22 cellular contexts compared by ENCODE assay signal in the genomic region with DNA sequence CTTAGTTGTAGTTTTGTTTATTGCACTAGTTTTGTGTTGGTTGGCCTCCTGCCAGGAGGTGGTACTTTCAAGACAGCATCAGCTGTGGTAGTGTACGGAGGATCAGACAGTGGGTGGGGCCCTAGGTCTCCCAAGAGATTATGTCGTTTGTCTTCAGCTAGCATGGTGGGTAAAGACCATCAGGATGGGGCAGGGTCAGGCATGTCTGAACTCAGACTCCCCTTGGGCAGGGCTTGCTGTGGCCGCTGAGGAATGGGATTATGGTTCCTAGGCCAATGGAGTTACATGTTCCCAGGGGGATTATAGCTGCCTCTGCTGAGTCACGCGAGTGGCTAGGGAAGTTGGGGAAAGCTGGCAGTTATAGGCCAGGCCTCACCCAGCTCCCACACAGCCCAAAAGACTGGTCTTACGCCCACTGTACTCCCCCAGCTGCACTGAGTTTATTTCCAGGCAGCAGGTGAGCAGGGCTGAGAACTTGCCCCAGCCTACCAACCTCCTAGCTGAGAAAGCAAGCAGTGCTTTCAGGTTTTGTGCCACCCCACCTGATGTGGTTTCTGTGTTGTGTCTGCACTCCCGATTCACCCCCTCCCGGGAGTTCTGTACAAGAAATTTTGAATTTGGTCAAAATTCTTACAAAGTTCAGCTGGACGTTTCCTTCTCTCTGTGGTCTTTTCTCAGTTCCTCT. TPM values are rescaled to one million over a fixed set of nuclear protein-coding genes. Genes with fewer than 3 reads are reported as not detected.
DNase-seq lines count a peak whose midpoint lies in the region; TF ChIP-seq lines count a peak whose summit lies in the region.
"Had no signal": no experiment of that assay in that cellular context is flagged by ENCODE, and none has a peak within 500 bp of the region (broad histone marks: within the 10 kb centered on the region; RNA-seq: fewer than 3 reads in every experiment).

No MANE protein-coding gene starts in this region.

- H3K79me1 ChIP-seq in H9 (ENCODE audit: insufficient read depth, low read depth, low read length, poor library complexity, severe bottlenecking): no peaks in the 10 kb centered on the region

- no peak overlapping the region for H4K5ac ChIP-seq in H9 (ENCODE audit: insufficient read length, low read depth, low read length)

- H3K4me3 Mint-ChIP-seq in H9: no peak overlapping the region; a peak in 1 of 5 replicates
- H3K4me3 Mint-ChIP-seq in endodermal cell: no peak overlapping the region
- H3K4me3 Mint-ChIP-seq in neural progenitor cell: no peak overlapping the region
- H3K4me3 Mint-ChIP-seq in osteocyte (ENCODE audit: unreplicated experiment): no peak overlapping the region
- H3K4me3 Mint-ChIP-seq: activated T-cell treated with anti-CD3 and anti-CD28 coated beads, Interleukin-2, amount 50 U/mL, for 24 hours; CD8-positive, alpha-beta T cell; HFFc6; stimulated activated memory B cell treated with anti-CD40 and anti-IgM and Interleukin-4, amounts not matched to agents 10 μg/mL and 1 μg/mL and 100 μg/mL, for 72 hours had no signal

- no peak overlapping the region for H3K4me3 ChIP-seq in endodermal cell (ENCODE audit: low read length)
- H3K4me3 ChIP-seq in neural progenitor cell: no peak overlapping the region
- H3K4me3 ChIP-seq: coronary artery, skin epidermis had no signal

- no peak overlapping the region for H3T11ph ChIP-seq in H9 (ENCODE audit: low read length)

- H3K27ac ChIP-seq in H9 (ENCODE audit: insufficient read length, low read depth, low read length) (no peak overlapping the region), endodermal cell (ENCODE audit: low read depth, low read length) (no peak overlapping the region), neural progenitor cell (no peak overlapping the region)
- H3K27ac ChIP-seq: coronary artery, skin epidermis had no signal

- no peaks in the 10 kb centered on the region for H3K23me2 ChIP-seq in H9 (ENCODE audit: insufficient read length, low read depth, low read length, poor library complexity, severe bottlenecking)

- H4K20me1 ChIP-seq in H9 (ENCODE audit: control insufficient read depth, insufficient read depth, insufficient read length): no peaks in the 10 kb centered on the region
- no peaks in the 10 kb centered on the region for H4K20me1 ChIP-seq in neural progenitor cell (ENCODE audit: low read depth)

- H3K4me1 Mint-ChIP-seq in H9 (peaks cover 26 to 27% of the 10 kb centered on the region in 2 experiments), endodermal cell (peaks cover 23% of the 10 kb centered on the region), neural progenitor cell (no peaks in the 10 kb centered on the region), osteocyte (ENCODE audit: unreplicated experiment) (no peaks in the 10 kb centered on the region)
- H3K4me1 Mint-ChIP-seq: stimulated activated memory B cell treated with anti-CD40 and anti-IgM and Interleukin-4, amounts not matched to agents 10 μg/mL and 1 μg/mL and 100 μg/mL, for 72 hours had no signal

- H2AK5ac ChIP-seq in H9 (ENCODE audit: insufficient read length, low read length): no peak overlapping the region

- WGBS in H9 (ENCODE audit: extremely low coverage, insufficient read length, low lambda C conversion rate): no CpG with 5 or more reads among the region's 9 CpGs
- 87 to 90% methylated on average over 6 to 9 of the region's 9 CpGs for WGBS in endodermal cell (ENCODE audit: insufficient coverage in 1 of 2, insufficient read length in 1 of 2), 2 experiments

- no peak overlapping the region for H2BK5ac ChIP-seq in H9 (ENCODE audit: insufficient read length, low read length)

- H3K79me2 ChIP-seq in H9 (ENCODE audit: insufficient read depth, low read length) (no peaks in the 10 kb centered on the region), neural progenitor cell (ENCODE audit: low read depth) (no peaks in the 10 kb centered on the region)

- H3K9ac ChIP-seq in H9 (ENCODE audit: extremely low read depth, insufficient read length, low read length): no peak overlapping the region
- H3K9ac ChIP-seq in endodermal cell (ENCODE audit: extremely low read depth, low read length, poor library complexity, severe bottlenecking): peak overlapping the region; percentile 2
- H3K9ac ChIP-seq in neural progenitor cell: no peak overlapping the region

- TF ChIP-seq CTCF in H9 (conservative IDR thresholded peaks at IDR 0.05) (no peak), endodermal cell (conservative IDR thresholded peaks at IDR 0.05) (no peak), neural progenitor cell (IDR thresholded peaks at IDR 0.05) (no peak), osteocyte (IDR thresholded peaks at IDR 0.05) (no peak)

- H4K91ac ChIP-seq in H9 (ENCODE audit: insufficient read length, low read depth, low read length): no peak overlapping the region

- H2BK20ac ChIP-seq in H9 (ENCODE audit: low read depth, low read length, poor library complexity, severe bottlenecking): no peak overlapping the region

- no peak overlapping the region for H3K14ac ChIP-seq in H9 (ENCODE audit: insufficient read depth, low read length)

- H3K36me3 Mint-ChIP-seq in H9 (ENCODE audit: insufficient read depth in 1 of 3, low read depth in 3 of 3) (peaks cover 0 to 10% (median 0%) of the 10 kb centered on the region in 3 experiments; a peak in 2 of 7 replicates), endodermal cell (ENCODE audit: low read depth) (peaks cover 10% of the 10 kb centered on the region), neural progenitor cell (peaks cover 13% of the 10 kb centered on the region), osteocyte (ENCODE audit: unreplicated experiment) (no peaks in the 10 kb centered on the region)
- H3K36me3 Mint-ChIP-seq: CD8-positive, alpha-beta T cell had no signal

- H3K9me3 ChIP-seq in H9 (ENCODE audit: control insufficient read depth, low read depth, low read length) (no peaks in the 10 kb centered on the region), endodermal cell (ENCODE audit: control insufficient read depth, low read length) (peaks cover 10% of the 10 kb centered on the region), neural progenitor cell (ENCODE audit: low read depth) (no peaks in the 10 kb centered on the region)

- H2BK15ac ChIP-seq in H9 (ENCODE audit: low read depth, low read length): no peak overlapping the region

- H3K9me3 Mint-ChIP-seq in H9 (peaks cover 4 to 15% of the 10 kb centered on the region in 2 experiments; a peak in 4 of 5 replicates), endodermal cell (peaks cover 5% of the 10 kb centered on the region), neural progenitor cell (peaks cover 13% of the 10 kb centered on the region), osteocyte (ENCODE audit: unreplicated experiment) (peaks cover 5% of the 10 kb centered on the region)
- H3K9me3 Mint-ChIP-seq: HFFc6 had no signal

- H2AFZ ChIP-seq in H9 (ENCODE audit: low read length): no peak overlapping the region
- H2AFZ ChIP-seq in neural progenitor cell (replicated peaks): no peak overlapping the region

- H3K27ac Mint-ChIP-seq in H9 (peak overlapping the region in 2 of 3 experiments; percentile 45; a peak in 3 of 7 replicates), endodermal cell (peak overlapping the region; percentile 35), neural progenitor cell (no peak overlapping the region), osteocyte (ENCODE audit: unreplicated experiment) (no peak overlapping the region)
- H3K27ac Mint-ChIP-seq: activated T-cell treated with anti-CD3 and anti-CD28 coated beads, Interleukin-2, amount 50 U/mL, for 24 hours; CD8-positive, alpha-beta T cell; HFFc6; progenitor cell of endocrine pancreas; stimulated activated memory B cell treated with anti-CD40 and anti-IgM and Interleukin-4, amounts not matched to agents 10 μg/mL and 1 μg/mL and 100 μg/mL, for 72 hours had no signal

- H3K4ac ChIP-seq in H9 (ENCODE audit: low read depth, low read length): no peak overlapping the region

- H3K56ac ChIP-seq in H9 (ENCODE audit: insufficient read length, low read depth, low read length): no peak overlapping the region

- no peak overlapping the region for H3K23ac ChIP-seq in H9 (ENCODE audit: insufficient read length, low read depth, low read length)

- H3K4me1 ChIP-seq in H9 (ENCODE audit: insufficient read depth, low read length): peaks cover 4% of the 10 kb centered on the region; the same call in 1 of the 2 replicates
- H3K4me1 ChIP-seq in endodermal cell (ENCODE audit: control insufficient read depth, insufficient read depth, low read length): no peaks in the 10 kb centered on the region
- H3K4me1 ChIP-seq in neural progenitor cell: no peaks in the 10 kb centered on the region

- no peak overlapping the region for H4K8ac ChIP-seq in H9 (replicated peaks; ENCODE audit: insufficient read length, low read depth, low read length)

- no peak overlapping the region for H3K18ac ChIP-seq in H9 (ENCODE audit: insufficient read length, low read depth, low read length)

- H3K4me2 ChIP-seq in H9 (ENCODE audit: insufficient read depth, insufficient read length, low read length) (no peak overlapping the region), neural progenitor cell (no peak overlapping the region)

- no peak overlapping the region for H2BK12ac ChIP-seq in H9 (ENCODE audit: insufficient read length, low read depth, low read length)

- no peaks in the 10 kb centered on the region for H3K36me3 ChIP-seq in endodermal cell (ENCODE audit: control insufficient read depth, insufficient read depth, low read length)
- H3K36me3 ChIP-seq in neural progenitor cell: no peaks in the 10 kb centered on the region

- H3K27me3 ChIP-seq in H9 (ENCODE audit: insufficient read depth, low read length): no peaks in the 10 kb centered on the region
- H3K27me3 ChIP-seq in endodermal cell (ENCODE audit: control insufficient read depth, insufficient read depth, low read length, poor library complexity, severe bottlenecking): no peaks in the 10 kb centered on the region
- H3K27me3 ChIP-seq in neural progenitor cell: no peaks in the 10 kb centered on the region

- DNase-seq in H9 (no peak), NCI-H82 treated with DMSO at 0.1 percent for 48 hours (lab: John Stamatoyannopoulos, UW; ENCODE audit: unreplicated experiment) (peak; percentile 82), endodermal cell (no peak), neural progenitor cell (ENCODE audit: low spot score) (peak; percentile 39), mucosa of gallbladder (ENCODE audit: low spot score) (no peak), osteocyte (ENCODE audit: extremely low spot score, unreplicated experiment) (no peak), NCI-H524 treated with DMSO at 0.1 percent for 48 hours (lab: John Stamatoyannopoulos, UW) (no peak)
- DNase-seq: activated naive CD4-positive, alpha-beta T cell treated with Interleukin-2 at 50 U/mL for 16 hours; activated T-cell treated with anti-CD3 and anti-CD28 coated beads, Interleukin-2, amount 50 U/mL, for 24 hours; CD8-positive, alpha-beta T cell; GDM1; HFFc6; left ventricle myocardium superior; NCI-H1092 treated with DMSO at 0.1 percent for 48 hours; NCI-H2029 treated with DMSO at 0.1 percent for 48 hours; NCI-H510A treated with DMSO at 0.1 percent for 48 hours; stimulated activated CD4-positive, alpha-beta T cell treated with anti-CD3 and anti-CD28 coated beads, Interleukin-1b, Interleukin-23, amount 100 ng/mL, for 48 hours; T1000 had no signal

- no peak overlapping the region for H2BK120ac ChIP-seq in H9 (ENCODE audit: low read depth, low read length, poor library complexity, severe bottlenecking)

- H3F3A ChIP-seq in neural progenitor cell (ENCODE audit: low read depth): no peaks in the 10 kb centered on the region

- no peaks in the 10 kb centered on the region for H3K27me3 Mint-ChIP-seq in H9 (ENCODE audit: low read depth)
- H3K27me3 Mint-ChIP-seq in endodermal cell (ENCODE audit: insufficient read depth): peaks cover 4% of the 10 kb centered on the region
- H3K27me3 Mint-ChIP-seq in neural progenitor cell (ENCODE audit: insufficient read depth, low read depth): no peaks in the 10 kb centered on the region
- H3K27me3 Mint-ChIP-seq in osteocyte (ENCODE audit: unreplicated experiment): no peaks in the 10 kb centered on the region
- H3K27me3 Mint-ChIP-seq: progenitor cell of endocrine pancreas had no signal

RNA-seq across cellular contexts. Expression of a gene that starts 24.7 kb away (rescaled TPM):
- total RNA-seq in H9 (2021) (3.6 and 7.1 TPM in 2 replicates), endodermal cell (1 to 10 TPM; 1.7 to 4.7 TPM), neural progenitor cell (ENCODE audit: low replicate concordance) (6.6 and 8.3 TPM in 2 replicates), mucosa of gallbladder (38.4 TPM), osteocyte (4.1 and 6.2 TPM in 2 replicates)
- 7.1 TPM for polyA plus RNA-seq in endodermal cell (2013, experiment 1 of 2)
- polyA plus RNA-seq in endodermal cell (2013, experiment 2 of 2): 4.1 TPM

RNA-seq across cellular contexts. Expression of a gene that starts 29.9 kb away (rescaled TPM):
- total RNA-seq in H9 (2021) (8.1 and 10.1 TPM in 2 replicates), endodermal cell (10 to 100 TPM in 1 of 2 donors, 1 to 10 TPM in 1; 8.7 to 10.8 TPM), neural progenitor cell (ENCODE audit: low replicate concordance) (13.6 and 13.8 TPM in 2 replicates), mucosa of gallbladder (1.8 TPM), osteocyte (7.6 and 7.8 TPM in 2 replicates)
- 11.8 TPM for polyA plus RNA-seq in endodermal cell (2013, experiment 1 of 2)
- polyA plus RNA-seq in endodermal cell (2013, experiment 2 of 2): 10.7 TPM

RNA-seq across cellular contexts. Expression of a gene that starts 38.5 kb away (rescaled TPM):
- total RNA-seq in H9 (2021): 7.3 and 8.7 TPM in 2 replicates
- 10 to 100 TPM; 10.1 to 11.4 TPM for total RNA-seq in endodermal cell
- polyA plus RNA-seq in endodermal cell (2013, experiment 1 of 2): 8.2 TPM
- polyA plus RNA-seq in endodermal cell (2013, experiment 2 of 2): 6.0 TPM
- total RNA-seq in neural progenitor cell (ENCODE audit: low replicate concordance): 9.0 and 12.3 TPM in 2 replicates
- 8.6 TPM for total RNA-seq in mucosa of gallbladder
- 6.2 and 7.3 TPM in 2 replicates for total RNA-seq in osteocyte

RNA-seq across cellular contexts. Expression of a gene that starts 44.3 kb away (rescaled TPM):
- 9.0 TPM in 2 replicates for total RNA-seq in H9 (2021)
- 10 to 100 TPM; 10.9 to 18.9 TPM for total RNA-seq in endodermal cell
- 24.9 TPM for polyA plus RNA-seq in endodermal cell (2013, experiment 1 of 2)
- 21.1 TPM for polyA plus RNA-seq in endodermal cell (2013, experiment 2 of 2)
- total RNA-seq in neural progenitor cell (ENCODE audit: low replicate concordance): 36.8 and 40.5 TPM in 2 replicates
- 17.2 TPM for total RNA-seq in mucosa of gallbladder
- total RNA-seq in osteocyte: 17.5 and 19.8 TPM in 2 replicates

RNA-seq across cellular contexts. Expression of a gene that starts 52.2 kb away (rescaled TPM):
- 0.13 TPM in 1 of 2 replicates, not detected in the other for total RNA-seq in H9 (2021)
- under 1 TPM in 1 of 2 donors, not detected in 1; 0.42 TPM for total RNA-seq in endodermal cell
- not detected for polyA plus RNA-seq in endodermal cell (2013, experiment 1 of 2)
- not detected for polyA plus RNA-seq in endodermal cell (2013, experiment 2 of 2)
- not detected in 2 replicates for total RNA-seq in neural progenitor cell (ENCODE audit: low replicate concordance)
- total RNA-seq in mucosa of gallbladder: 1.9 TPM
- total RNA-seq in osteocyte: not detected in 2 replicates
- total RNA-seq: CD8-positive, alpha-beta T cell; HFFc6 had no signal

Comparison
In these comparisons a context has a peak if more than half of its experiments do, and no peak if none do; other contexts are left out.
1. DNase-seq: peak in NCI-H82 treated with DMSO at 0.1 percent for 48 hours (single experiment) and neural progenitor cell (single experiment); none in H9 (single experiment), endodermal cell (single experiment), mucosa of gallbladder (single experiment), osteocyte (single experiment) and NCI-H524 treated with DMSO at 0.1 percent for 48 hours (single experiment).
2. H3K27ac Mint-ChIP-seq: peak in H9 (2 of 3) and endodermal cell (single experiment); none in neural progenitor cell (single experiment) and osteocyte (single experiment).